ENCODE assay signal across 8 cellular contexts in genomic region chr9:129596541-129597328, GRCh38. TPM values are rescaled to one million over a fixed set of nuclear protein-coding genes. Genes with fewer than 3 reads are reported as not detected.
DNase-seq lines count a peak whose midpoint lies in the region; ATAC-seq and TF ChIP-seq lines count a peak whose summit lies in the region.

No MANE protein-coding gene starts in this region.

- no peaks in the 10 kb centered on the region for H3K9me3 Mint-ChIP-seq in activated T-helper 1 cell treated with anti-CD3 and anti-CD28 coated beads, Interleukin-12 subunit alpha, Interleukin-12 subunit beta, Interleukin-2, Interleukin-4 antibody, amounts not matched to agents 30 ng/mL and 10 ng/mL and 1 ng/mL, durations not matched to agents 14 hours and 24 hours and 36 hours

- no peaks in the 10 kb centered on the region for H3K9me2 ChIP-seq in OCI-LY7 (ENCODE audit: insufficient read depth, low read length)

- BruUV-seq in OCI-LY7 (replicated peaks; lab: Mats Ljungman, UMichigan) = no TSS peak

- peak overlapping the region; percentile 65 for H3K27ac Mint-ChIP-seq in activated T-helper 1 cell treated with anti-CD3 and anti-CD28 coated beads, Interleukin-12 subunit alpha, Interleukin-12 subunit beta, Interleukin-2, Interleukin-4 antibody, amounts not matched to agents 30 ng/mL and 10 ng/mL and 1 ng/mL, durations not matched to agents 14 hours and 24 hours and 36 hours

- no peak for TF ChIP-seq CTCF in OCI-LY7 (conservative IDR thresholded peaks at IDR 0.05; ENCODE audit: low read length)

- H3K4me3 ChIP-seq in OCI-LY7 (ENCODE audit: low read depth, low read length, poor library complexity, severe bottlenecking) = no peak overlapping the region

- POLR2A ChIA-PET in OCI-LY7 (lab: Charles Lee) = no interaction called here

- H4K20me1 ChIP-seq in OCI-LY7 (ENCODE audit: insufficient read depth, low read length) = no peaks in the 10 kb centered on the region

- H3K4me1 Mint-ChIP-seq in activated T-helper 1 cell treated with anti-CD3 and anti-CD28 coated beads, Interleukin-12 subunit alpha, Interleukin-12 subunit beta, Interleukin-2, Interleukin-4 antibody, amounts not matched to agents 30 ng/mL and 10 ng/mL and 1 ng/mL, durations not matched to agents 14 hours and 24 hours and 36 hours (ENCODE audit: low read depth) = peaks cover 30% of the 10 kb centered on the region

- no peak overlapping the region for H3K27ac ChIP-seq in OCI-LY7 (ENCODE audit: low read depth, low read length, poor library complexity, severe bottlenecking)

- H3K4me1 ChIP-seq in OCI-LY7 (ENCODE audit: insufficient read depth, low read length, poor library complexity, severe bottlenecking) = no peaks in the 10 kb centered on the region

- H3K36me3 Mint-ChIP-seq in activated T-helper 1 cell treated with anti-CD3 and anti-CD28 coated beads, Interleukin-12 subunit alpha, Interleukin-12 subunit beta, Interleukin-2, Interleukin-4 antibody, amounts not matched to agents 30 ng/mL and 10 ng/mL and 1 ng/mL, durations not matched to agents 14 hours and 24 hours and 36 hours (ENCODE audit: low read depth) = peaks cover 7% of the 10 kb centered on the region

- CTCF ChIA-PET in OCI-LY7 (lab: Charles Lee; ENCODE audit: unreplicated experiment) = no interaction called here

- no peak overlapping the region for H2AFZ ChIP-seq in OCI-LY7 (ENCODE audit: low read length)

- ATAC-seq in left cardiac atrium = peak; percentile 79 to 88
- ATAC-seq in GM18511 (IDR thresholded peaks at IDR 0.05; ENCODE audit: unreplicated experiment) = no peak
- no peak for ATAC-seq in HG03520 (IDR thresholded peaks at IDR 0.05; ENCODE audit: unreplicated experiment)

- intact Hi-C loops in activated T-helper 1 cell treated with anti-CD3 and anti-CD28 coated beads, Interleukin-12 subunit alpha, Interleukin-12 subunit beta, Interleukin-2, Interleukin-4 antibody, amounts not matched to agents 30 ng/mL and 10 ng/mL and 1 ng/mL, durations not matched to agents 14 hours and 24 hours and 36 hours (cut with micrococcal nuclease) = loop anchor here (1.0 to 2.0 kb wide), 3 partner anchors 9 to 16 kb away; no protein-coding TSS in a partner anchor
- intact Hi-C loops in left cardiac atrium (cut with DNase I) = no loop called here
- intact Hi-C loops in OCI-LY7 (cut with micrococcal nuclease; ENCODE audit: unreplicated experiment) = no loop called here

- peak overlapping the region; percentile 35 for H3K4me3 Mint-ChIP-seq in activated T-helper 1 cell treated with anti-CD3 and anti-CD28 coated beads, Interleukin-12 subunit alpha, Interleukin-12 subunit beta, Interleukin-2, Interleukin-4 antibody, amounts not matched to agents 30 ng/mL and 10 ng/mL and 1 ng/mL, durations not matched to agents 14 hours and 24 hours and 36 hours

- no peaks in the 10 kb centered on the region for H3K79me2 ChIP-seq in OCI-LY7 (ENCODE audit: insufficient read depth, low read depth, low read length)

- H3K27me3 Mint-ChIP-seq in activated T-helper 1 cell treated with anti-CD3 and anti-CD28 coated beads, Interleukin-12 subunit alpha, Interleukin-12 subunit beta, Interleukin-2, Interleukin-4 antibody, amounts not matched to agents 30 ng/mL and 10 ng/mL and 1 ng/mL, durations not matched to agents 14 hours and 24 hours and 36 hours (ENCODE audit: insufficient read depth) = no peaks in the 10 kb centered on the region

- no peak overlapping the region for H3K4me2 ChIP-seq in OCI-LY7 (ENCODE audit: low read length)

- no peaks in the 10 kb centered on the region for H3K36me3 ChIP-seq in OCI-LY7 (ENCODE audit: insufficient read depth, low read length)

- DNase-seq in ELR (ENCODE audit: low read depth) (peak; percentile 82), left cardiac atrium (peak; percentile 76), retina (peak; percentile 85), inferior parietal cortex (ENCODE audit: extremely low spot score) (no peak), OCI-LY7 (ENCODE audit: low spot score) (no peak)
- no peak for DNase-seq in activated T-helper 1 cell treated with anti-CD3 and anti-CD28 coated beads, Interleukin-12 subunit alpha, Interleukin-12 subunit beta, Interleukin-2, Interleukin-4 antibody, amounts not matched to agents 30 ng/mL and 10 ng/mL and 1 ng/mL, durations not matched to agents 14 hours and 24 hours and 36 hours (ENCODE audit: low spot score)

- H3K9me3 ChIP-seq in OCI-LY7 (ENCODE audit: low read length) = no peaks in the 10 kb centered on the region

RNA-seq across cellular contexts. Expression of gene C9orf50, which starts 24.2 kb away (rescaled TPM):
- total RNA-seq in activated T-helper 1 cell treated with anti-CD3 and anti-CD28 coated beads, Interleukin-12 subunit alpha, Interleukin-12 subunit beta, Interleukin-2, Interleukin-4 antibody, amounts not matched to agents 30 ng/mL and 10 ng/mL and 1 ng/mL, durations not matched to agents 14 hours and 24 hours and 36 hours = not detected in 2 replicates
- not detected for total RNA-seq in left cardiac atrium
- not detected in 2 replicates for total RNA-seq in OCI-LY7 (2014; rRNA removed; shearing (Covaris generic))
- total RNA-seq in OCI-LY7 (2022) = not detected in 2 replicates

RNA-seq across cellular contexts. Expression of gene NTMT1, which starts 29.2 kb away (rescaled TPM):
- 67.1 and 67.3 TPM in 2 replicates for total RNA-seq in activated T-helper 1 cell treated with anti-CD3 and anti-CD28 coated beads, Interleukin-12 subunit alpha, Interleukin-12 subunit beta, Interleukin-2, Interleukin-4 antibody, amounts not matched to agents 30 ng/mL and 10 ng/mL and 1 ng/mL, durations not matched to agents 14 hours and 24 hours and 36 hours
- total RNA-seq in left cardiac atrium = 10 to 100 TPM; 43.4 to 53.8 TPM
- total RNA-seq in OCI-LY7 (2014; rRNA removed; shearing (Covaris generic)) = 46.6 and 51.9 TPM in 2 replicates
- total RNA-seq in OCI-LY7 (2022) = 59.8 and 64.2 TPM in 2 replicates

RNA-seq across cellular contexts. Expression of gene ASB6, which starts 45.2 kb away (rescaled TPM):
- total RNA-seq in activated T-helper 1 cell treated with anti-CD3 and anti-CD28 coated beads, Interleukin-12 subunit alpha, Interleukin-12 subunit beta, Interleukin-2, Interleukin-4 antibody, amounts not matched to agents 30 ng/mL and 10 ng/mL and 1 ng/mL, durations not matched to agents 14 hours and 24 hours and 36 hours = 24.0 TPM in 2 replicates
- 10 to 100 TPM in 1 of 2 donors, 1 to 10 TPM in 1; 8.3 to 11.6 TPM for total RNA-seq in left cardiac atrium
- total RNA-seq in OCI-LY7 (2014; rRNA removed; shearing (Covaris generic)) = 17.5 and 21.4 TPM in 2 replicates
- 18.9 and 19.0 TPM in 2 replicates for total RNA-seq in OCI-LY7 (2022)

Comparison
In these comparisons a context has a peak if more than half of its experiments do, and no peak if none do; other contexts are left out.
1. DNase-seq: peak in ELR (single experiment), left cardiac atrium (single experiment) and retina (single experiment); none in activated T-helper 1 cell treated with anti-CD3 and anti-CD28 coated beads, Interleukin-12 subunit alpha, Interleukin-12 subunit beta, Interleukin-2, Interleukin-4 antibody, amounts not matched to agents 30 ng/mL and 10 ng/mL and 1 ng/mL, durations not matched to agents 14 hours and 24 hours and 36 hours (single experiment), inferior parietal cortex (single experiment) and OCI-LY7 (single experiment).
2. ATAC-seq: peak in left cardiac atrium (2 of 2); none in GM18511 (single experiment) and HG03520 (single experiment).